ENCODE assay signal across 10 cellular contexts in the genomic region with DNA sequence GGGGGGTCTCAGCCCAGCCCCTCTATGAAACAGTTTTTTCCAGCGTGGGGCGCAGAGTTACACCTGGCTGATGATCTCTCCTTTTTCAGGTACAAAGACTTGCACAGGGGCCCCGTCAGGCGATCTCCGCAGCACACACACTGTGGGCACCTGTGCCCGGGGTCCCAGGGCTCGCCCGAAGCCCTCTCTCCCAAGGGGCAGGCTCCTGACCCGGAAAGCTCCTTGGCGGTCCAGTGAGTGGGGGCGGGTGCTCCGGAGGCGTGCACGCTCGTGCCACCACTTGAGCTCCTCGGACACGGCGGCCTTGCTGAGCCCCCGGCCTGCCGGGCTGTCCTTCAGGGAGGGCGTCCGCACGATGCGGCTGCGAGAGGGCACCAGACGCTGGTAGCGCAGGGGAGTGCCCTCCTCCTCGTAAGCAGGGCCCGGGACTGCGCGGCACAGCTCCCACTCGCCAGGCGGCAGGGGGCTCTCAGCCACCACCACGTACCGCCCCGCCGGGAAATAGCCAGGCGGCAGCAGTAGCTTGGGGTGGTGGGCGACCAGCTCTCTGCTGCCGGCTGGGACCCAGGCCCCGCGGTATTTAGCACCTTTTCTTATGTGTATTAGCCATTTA. TPM values are rescaled to one million over a fixed set of nuclear protein-coding genes. Genes with fewer than 3 reads are reported as not detected.
DNase-seq lines count a peak whose midpoint lies in the region; ATAC-seq, FAIRE-seq and TF ChIP-seq lines count a peak whose summit lies in the region.
"Not testable (repeated sequence)": the region's sequence is repeated elsewhere in the genome, so short reads cannot be mapped to it uniquely, and the experiment has no call there.
"Had no signal": no experiment of that assay in that cellular context is flagged by ENCODE, and none has a peak within 500 bp of the region (broad histone marks: within the 10 kb centered on the region; RNA-seq: fewer than 3 reads in every experiment).

No MANE protein-coding gene starts in this region.

- in situ Hi-C loops in HepG2 (cut with HindIII; ENCODE audit: extremely low pct_ligation_motif_present, low pct_unique_long_range_greater_than_20kb), result not testable (repeated sequence)

- TF ChIP-seq POLR2A in HepG2 (IDR thresholded peaks at IDR 0.05; ENCODE audit: insufficient read depth in 1 of 2, low read depth in 2 of 2, low read length in 2 of 2), result not testable (repeated sequence)

- BruUV-seq in HepG2 (replicated peaks; lab: Mats Ljungman, UMichigan), result not testable (repeated sequence)

- TF ChIP-seq EP300 in HepG2 (IDR thresholded peaks at IDR 0.05; ENCODE audit: low read depth in 2 of 2, low read length in 2 of 2); HepG2 (CRISPR knock-in tag; IDR thresholded peaks at IDR 0.05; ENCODE audit: borderline replicate concordance): not testable (repeated sequence)

- not testable (repeated sequence) for ATAC-seq in activated T-cell treated with anti-CD3 and anti-CD28 coated beads, Interleukin-2, amount 50 U/mL, for 72 hours (replicated peaks in 1 of 2)
- ATAC-seq in left cardiac atrium, result peak; percentile 36 to 59
- peak; percentile 65; the same call in 2 of the 3 replicates for ATAC-seq in HepG2
- ATAC-seq in omental fat pad (ENCODE audit: low FRiP score), result peak; percentile 32
- ATAC-seq in stimulated activated naive CD8-positive, alpha-beta T cell treated with anti-CD3 and anti-CD28 coated beads, Interleukin-15, amount 100 ng/mL, for 72 hours, result peak; percentile 67

- not testable (repeated sequence) for H3K9ac ChIP-seq in BLaER1 treated with 17β-estradiol and CSF1 and Interleukin-3, amounts not matched to agents 10 nM and 100 nM; HUES48 (ENCODE audit: low read depth, low read length); HepG2 (ENCODE audit: insufficient read depth, low read depth, low read length)

- not testable (repeated sequence) for H3K9me3 Mint-ChIP-seq in activated T-cell treated with anti-CD3 and anti-CD28 coated beads, Interleukin-2, amount 50 U/mL, for 72 hours; dendritic cell treated with granulocyte-macrophage colony-stimulating factor and Interleukin-4, amounts not matched to agents 40 ng/mL and 50 ng/mL, for 4 days; stimulated activated naive CD8-positive, alpha-beta T cell treated with anti-CD3 and anti-CD28 coated beads, Interleukin-15, amount 100 ng/mL, for 72 hours

- H3K36me3 Mint-ChIP-seq in activated T-cell treated with anti-CD3 and anti-CD28 coated beads, Interleukin-2, amount 50 U/mL, for 72 hours (ENCODE audit: insufficient read depth in 2 of 2); dendritic cell treated with granulocyte-macrophage colony-stimulating factor and Interleukin-4, amounts not matched to agents 40 ng/mL and 50 ng/mL, for 4 days (ENCODE audit: low read depth): not testable (repeated sequence)

- H3K79me2 ChIP-seq in HepG2 (ENCODE audit: insufficient read depth, low read length), result not testable (repeated sequence)

- TF ChIP-seq CTCF in HepG2 (CRISPR knock-in tag; IDR thresholded peaks at IDR 0.05); omental fat pad (IDR thresholded peaks at IDR 0.05): not testable (repeated sequence)

- peak overlapping the region; percentile 36 to 58 (median 48); a peak in 15 of 22 replicates for H3K4me2 ChIP-seq in BLaER1 treated with 17β-estradiol and CSF1 and Interleukin-3, amounts not matched to agents 10 nM and 100 nM
- not testable (repeated sequence) for H3K4me2 ChIP-seq in HepG2 (ENCODE audit: low read depth, low read length)

- H3K4me3 Mint-ChIP-seq in activated T-cell treated with anti-CD3 and anti-CD28 coated beads, Interleukin-2, amount 50 U/mL, for 72 hours, result peak overlapping the region; percentile 9 to 45
- H3K4me3 Mint-ChIP-seq in dendritic cell treated with granulocyte-macrophage colony-stimulating factor and Interleukin-4, amounts not matched to agents 40 ng/mL and 50 ng/mL, for 4 days, result peak overlapping the region; percentile 9
- H3K4me3 Mint-ChIP-seq in stimulated activated naive CD8-positive, alpha-beta T cell treated with anti-CD3 and anti-CD28 coated beads, Interleukin-15, amount 100 ng/mL, for 72 hours, result peak overlapping the region in 1 of 2 donors; percentile 16

- TF ChIP-seq RAD21 in HepG2 (CRISPR knock-in tag; IDR thresholded peaks at IDR 0.05), result not testable (repeated sequence)

- CTCF ChIA-PET in HepG2 (lab: Yijun Ruan, JAX; ENCODE audit: low intra/inter-chr PET ratio, low total read pairs), result not testable (repeated sequence)

- H3K4me1 ChIP-seq in BLaER1 treated with 17β-estradiol and CSF1 and Interleukin-3, amounts not matched to agents 10 nM and 100 nM; HUES48 (ENCODE audit: control insufficient read depth, insufficient read depth, low read length); HepG2 (ENCODE audit: insufficient read depth, low read length): not testable (repeated sequence)

- H3K4me3 ChIP-seq in BLaER1 treated with 17β-estradiol and CSF1 and Interleukin-3, amounts not matched to agents 10 nM and 100 nM, result peak overlapping the region in 2 of 10 experiments; percentile 26 to 35; a peak in 4 of 20 replicates
- peak overlapping the region; percentile 53 for H3K4me3 ChIP-seq in HUES48 (ENCODE audit: low read depth, low read length)
- H3K4me3 ChIP-seq in HepG2 (replicated peaks in 1 of 3; ENCODE audit: insufficient read depth in 1 of 3, low read depth in 2 of 3, low read length in 3 of 3), result not testable (repeated sequence)

- WGBS in HepG2 (ENCODE audit: low lambda C conversion rate), result 7% methylated on average over 3 of the region's 42 CpGs

- H3K36me3 ChIP-seq in BLaER1 treated with 17β-estradiol and CSF1 and Interleukin-3, amounts not matched to agents 10 nM and 100 nM; HUES48 (ENCODE audit: control insufficient read depth, insufficient read depth, low read length); HepG2 (replicated peaks in 1 of 2; ENCODE audit: control insufficient read depth in 1 of 2, insufficient read depth in 2 of 2, low read length in 2 of 2): not testable (repeated sequence)

- FAIRE-seq in HepG2 (lab: Jason Lieb, UNC), result not testable (repeated sequence)

- not testable (repeated sequence) for H3K27ac Mint-ChIP-seq in activated T-cell treated with anti-CD3 and anti-CD28 coated beads, Interleukin-2, amount 50 U/mL, for 72 hours; dendritic cell treated with granulocyte-macrophage colony-stimulating factor and Interleukin-4, amounts not matched to agents 40 ng/mL and 50 ng/mL, for 4 days; stimulated activated naive CD8-positive, alpha-beta T cell treated with anti-CD3 and anti-CD28 coated beads, Interleukin-15, amount 100 ng/mL, for 72 hours

- intact Hi-C loops in dendritic cell treated with granulocyte-macrophage colony-stimulating factor and Interleukin-4, amounts not matched to agents 40 ng/mL and 50 ng/mL, for 4 days (cut with micrococcal nuclease); left cardiac atrium (cut with DNase I); HepG2 (cut with micrococcal nuclease; ENCODE audit: unreplicated experiment): not testable (repeated sequence)

- not testable (repeated sequence) for H3K4me1 Mint-ChIP-seq in activated T-cell treated with anti-CD3 and anti-CD28 coated beads, Interleukin-2, amount 50 U/mL, for 72 hours (ENCODE audit: low read depth); dendritic cell treated with granulocyte-macrophage colony-stimulating factor and Interleukin-4, amounts not matched to agents 40 ng/mL and 50 ng/mL, for 4 days (ENCODE audit: low read depth); stimulated activated naive CD8-positive, alpha-beta T cell treated with anti-CD3 and anti-CD28 coated beads, Interleukin-15, amount 100 ng/mL, for 72 hours

- H2AFZ ChIP-seq in HepG2 (ENCODE audit: low read length), result not testable (repeated sequence)

- not testable (repeated sequence) for H3K27ac ChIP-seq in BLaER1 treated with 17β-estradiol and CSF1 and Interleukin-3, amounts not matched to agents 10 nM and 100 nM; HUES48 (ENCODE audit: low read depth, low read length); HepG2 (ENCODE audit: extremely low read length, insufficient read depth, low read length)

- H3K27me3 Mint-ChIP-seq in activated T-cell treated with anti-CD3 and anti-CD28 coated beads, Interleukin-2, amount 50 U/mL, for 72 hours (ENCODE audit: low read depth), result peaks cover 15% of the 10 kb centered on the region
- not testable (repeated sequence) for H3K27me3 Mint-ChIP-seq in dendritic cell treated with granulocyte-macrophage colony-stimulating factor and Interleukin-4, amounts not matched to agents 40 ng/mL and 50 ng/mL, for 4 days; stimulated activated naive CD8-positive, alpha-beta T cell treated with anti-CD3 and anti-CD28 coated beads, Interleukin-15, amount 100 ng/mL, for 72 hours

- DNase-seq in activated T-cell treated with anti-CD3 and anti-CD28 coated beads, Interleukin-2, amount 50 U/mL, for 72 hours; left cardiac atrium; HepG2 (ENCODE audit: low spot score); omental fat pad (ENCODE audit: low spot score); stimulated activated naive CD8-positive, alpha-beta T cell treated with anti-CD3 and anti-CD28 coated beads, Interleukin-15, amount 100 ng/mL, for 72 hours: not testable (repeated sequence)

- not testable (repeated sequence) for H4K20me1 ChIP-seq in BLaER1 treated with 17β-estradiol and CSF1 and Interleukin-3, amounts not matched to agents 10 nM and 100 nM; HepG2 (ENCODE audit: insufficient read depth, low read length)

- H3K9me3 ChIP-seq in BLaER1 treated with 17β-estradiol and CSF1 and Interleukin-3, amounts not matched to agents 10 nM and 100 nM (replicated peaks in 1 of 11); HUES48 (ENCODE audit: control insufficient read depth, insufficient read depth, low read length); HepG2 (ENCODE audit: low read length): not testable (repeated sequence)

- POLR2A ChIA-PET in HepG2 (lab: Yijun Ruan, JAX), result not testable (repeated sequence)

- not testable (repeated sequence) for H3K27me3 ChIP-seq in BLaER1 treated with 17β-estradiol and CSF1 and Interleukin-3, amounts not matched to agents 10 nM and 100 nM; HUES48 (ENCODE audit: control insufficient read depth, insufficient read depth, low read length); HepG2 (ENCODE audit: control insufficient read depth in 1 of 2, insufficient read depth in 2 of 2, low read length in 2 of 2)

RNA-seq across cellular contexts. Expression of gene GCSAM, which starts 52.5 kb away (rescaled TPM):
- 10 to 100 TPM; 17.8 to 26.5 TPM for total RNA-seq in activated T-cell treated with anti-CD3 and anti-CD28 coated beads, Interleukin-2, amount 50 U/mL, for 72 hours
- total RNA-seq in left cardiac atrium (under 1 TPM; 0.08 to 0.35 TPM), HepG2 (2016; rRNA removed; fragmentation: Illumina TruSeq; extraction: Trizol) (not detected in 2 replicates), omental fat pad (under 1 TPM in 3 of 4 donors, not detected in 1; 0.47 to 0.88 (median 0.48) TPM)
- not detected in 2 replicates for total RNA-seq in HepG2 (2016; cell fraction: cytosol; rRNA removed; fragmentation: Illumina TruSeq; extraction: Trizol; ENCODE audit: low read depth)
- not detected in 2 replicates for total RNA-seq in HepG2 (2016; cell fraction: insoluble cytoplasmic fraction; rRNA removed; fragmentation: Illumina TruSeq; extraction: Trizol)
- total RNA-seq in HepG2 (2016; cell fraction: membrane; rRNA removed; fragmentation: Illumina TruSeq; extraction: Trizol), result not detected in 2 replicates
- not detected in 2 replicates for total RNA-seq in HepG2 (2016; cell fraction: nucleus; rRNA removed; fragmentation: Illumina TruSeq; extraction: Trizol)
- polyA plus RNA-seq in HepG2 (2011; rRNA removed), result not detected in 2 replicates
- polyA plus RNA-seq in HepG2 (2011; cell fraction: cytosol; rRNA removed), result 0.05 and 0.07 TPM in 2 replicates
- not detected in 2 replicates for polyA plus RNA-seq in HepG2 (2011; cell fraction: nucleus; rRNA removed)
- not detected in 2 replicates for polyA plus RNA-seq in HepG2 (2012)
- polyA plus RNA-seq in HepG2 (2016; cell fraction: cytosol; fragmentation: Illumina TruSeq; extraction: Trizol; ENCODE audit: low read depth), result not detected in 2 replicates
- polyA plus RNA-seq in HepG2 (2016; cell fraction: insoluble cytoplasmic fraction; fragmentation: Illumina TruSeq; extraction: Trizol; ENCODE audit: low read depth), result not detected in 2 replicates
- polyA plus RNA-seq in HepG2 (2016; cell fraction: membrane; fragmentation: Illumina TruSeq; extraction: Trizol; ENCODE audit: low read depth), result not detected in 2 replicates
- polyA plus RNA-seq in HepG2 (2016; cell fraction: nucleus; fragmentation: Illumina TruSeq; extraction: Trizol; ENCODE audit: insufficient read depth, low read depth), result not detected in 2 replicates
- polyA minus RNA-seq in HepG2 (2011; rRNA and poly(A)+ RNA removed; ENCODE audit: low replicate concordance), result 0.19 TPM in 1 of 2 replicates, not detected in the other
- not detected in 2 replicates for polyA minus RNA-seq in HepG2 (2011; cell fraction: cytosol; rRNA and poly(A)+ RNA removed)
- not detected in 2 replicates for polyA minus RNA-seq in HepG2 (2011; cell fraction: nucleus; rRNA and poly(A)+ RNA removed)
- total RNA-seq: A673, LHCN-M2 had no signal

Comparison
In these comparisons a context has a peak if more than half of its experiments do, and no peak if none do; other contexts are left out.
1. RNA of gene GCSAM, which starts 52.5 kb away (total RNA-seq): 17.8 to 26.5 TPM in activated T-cell treated with anti-CD3 and anti-CD28 coated beads, Interleukin-2, amount 50 U/mL, for 72 hours; 0.47 to 0.88 TPM in omental fat pad, 0.08 to 0.35 TPM in left cardiac atrium and not detected in HepG2; every median in the first group is over 10 times any median in the second.